ENCODE assay signal across 17 cellular contexts in the genomic region with DNA sequence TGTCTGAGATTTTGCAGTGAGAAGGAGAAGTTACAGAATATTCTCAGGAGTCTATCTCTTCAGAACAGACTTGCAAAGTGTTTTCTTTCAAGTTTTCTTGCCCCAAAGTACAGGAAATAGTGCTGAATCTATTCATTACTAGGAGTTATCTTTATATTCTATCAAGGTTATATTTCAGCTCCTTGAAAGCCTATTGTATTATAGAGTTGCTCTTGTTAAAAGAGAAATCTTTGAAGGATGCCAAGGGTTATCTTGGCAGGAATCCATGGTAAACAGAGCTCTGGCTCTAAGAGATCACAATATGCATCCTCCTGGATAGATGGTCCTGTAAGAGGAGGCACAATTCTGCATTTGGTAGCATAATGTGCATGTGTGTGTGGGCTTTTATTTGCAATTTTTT. TPM values are rescaled to one million over a fixed set of nuclear protein-coding genes. Genes with fewer than 3 reads are reported as not detected.
A peak's percentile ranks its signal among the peaks of the same experiment; 100 is the strongest.
DNase-seq lines count a peak whose midpoint lies in the region; ATAC-seq and TF ChIP-seq lines count a peak whose summit lies in the region.
"Had no signal": no experiment of that assay in that cellular context is flagged by ENCODE, and none has a peak within 500 bp of the region (broad histone marks: within the 10 kb centered on the region; RNA-seq: fewer than 3 reads in every experiment).

No MANE protein-coding gene starts in this region.

- H3K9ac ChIP-seq in neuronal stem cell (ENCODE audit: low read depth, low read length, poor library complexity) = no peak overlapping the region
- H3K9ac ChIP-seq: parathyroid adenoma had no signal

- peaks cover 25% of the 10 kb centered on the region for H3K4me1 Mint-ChIP-seq in central memory CD8-positive, alpha-beta T cell
- peaks cover 35% of the 10 kb centered on the region for H3K4me1 Mint-ChIP-seq in activated T-helper 2 cell treated with anti-CD3 and anti-CD28 coated beads, Interferon-gamma antibody, Interleukin-2, Interleukin-4, amounts not matched to agents 10 μg/mL and 5 μg/mL and 100 μg/mL, durations not matched to agents 14 hours and 24 hours and 36 hours (ENCODE audit: low read depth)

- H2BK15ac ChIP-seq in neuronal stem cell (ENCODE audit: low read length) = no peak overlapping the region

- no peak for TF ChIP-seq CTCF in Peyer's patch (IDR thresholded peaks at IDR 0.05)

- H3K27me3 Mint-ChIP-seq in central memory CD8-positive, alpha-beta T cell = peaks cover 21% of the 10 kb centered on the region
- H3K27me3 Mint-ChIP-seq in activated T-helper 2 cell treated with anti-CD3 and anti-CD28 coated beads, Interferon-gamma antibody, Interleukin-2, Interleukin-4, amounts not matched to agents 10 μg/mL and 5 μg/mL and 100 μg/mL, durations not matched to agents 14 hours and 24 hours and 36 hours (ENCODE audit: low read depth) = peaks cover 29% of the 10 kb centered on the region

- H3K4me3 ChIP-seq in neuronal stem cell (ENCODE audit: low read length in 2 of 2) (no peak overlapping the region), Peyer's patch (no peak overlapping the region)

- H3K4ac ChIP-seq in neuronal stem cell (ENCODE audit: low read length) = no peak overlapping the region

- no peak overlapping the region for H2AK5ac ChIP-seq in neuronal stem cell (ENCODE audit: low read depth, low read length)

- no peak overlapping the region for H3K23ac ChIP-seq in neuronal stem cell (ENCODE audit: low read depth, low read length, poor library complexity)

- no peak overlapping the region for H2BK12ac ChIP-seq in neuronal stem cell (ENCODE audit: low read length)

- no peak for TF ChIP-seq POLR2A in Peyer's patch (IDR thresholded peaks at IDR 0.05)

- no peak overlapping the region for H3K18ac ChIP-seq in neuronal stem cell (ENCODE audit: low read length)

- H3K36me3 ChIP-seq in neuronal stem cell (replicated peaks in 1 of 2; ENCODE audit: control insufficient read depth in 2 of 2, insufficient read depth in 2 of 2, low read length in 2 of 2) (no peaks in the 10 kb centered on the region), Peyer's patch (no peaks in the 10 kb centered on the region)

- H3K9me3 Mint-ChIP-seq in central memory CD8-positive, alpha-beta T cell = peaks cover 6% of the 10 kb centered on the region
- peaks cover 26% of the 10 kb centered on the region for H3K9me3 Mint-ChIP-seq in activated T-helper 2 cell treated with anti-CD3 and anti-CD28 coated beads, Interferon-gamma antibody, Interleukin-2, Interleukin-4, amounts not matched to agents 10 μg/mL and 5 μg/mL and 100 μg/mL, durations not matched to agents 14 hours and 24 hours and 36 hours

- H3K14ac ChIP-seq in neuronal stem cell (ENCODE audit: low read length) = no peak overlapping the region

- peak overlapping the region; percentile 15 for H3K27ac Mint-ChIP-seq in central memory CD8-positive, alpha-beta T cell (ENCODE audit: low read depth)
- H3K27ac Mint-ChIP-seq in activated T-helper 2 cell treated with anti-CD3 and anti-CD28 coated beads, Interferon-gamma antibody, Interleukin-2, Interleukin-4, amounts not matched to agents 10 μg/mL and 5 μg/mL and 100 μg/mL, durations not matched to agents 14 hours and 24 hours and 36 hours = no peak overlapping the region

- H3K79me1 ChIP-seq in neuronal stem cell (ENCODE audit: low read depth, low read length) = no peaks in the 10 kb centered on the region

- no peak overlapping the region for H4K8ac ChIP-seq in neuronal stem cell (ENCODE audit: low read depth, low read length)

- H2BK5ac ChIP-seq in neuronal stem cell (ENCODE audit: low read length) = no peak overlapping the region

- H3K27ac ChIP-seq in neuronal stem cell (replicated peaks; ENCODE audit: low read length) (no peak overlapping the region), Peyer's patch (no peak overlapping the region)
- H3K27ac ChIP-seq: parathyroid adenoma had no signal

- ATAC-seq in GM18907 (IDR thresholded peaks at IDR 0.05; ENCODE audit: unreplicated experiment) = peak; percentile 16
- no peak for ATAC-seq in central memory CD8-positive, alpha-beta T cell (replicated peaks; ENCODE audit: extremely low read depth, poor library complexity, severe bottlenecking)

- intact Hi-C loops in activated T-helper 2 cell treated with anti-CD3 and anti-CD28 coated beads, Interferon-gamma antibody, Interleukin-2, Interleukin-4, amounts not matched to agents 10 μg/mL and 5 μg/mL and 100 μg/mL, durations not matched to agents 14 hours and 24 hours and 36 hours (cut with micrococcal nuclease) = no loop called here

- no peak overlapping the region for H4K91ac ChIP-seq in neuronal stem cell (ENCODE audit: low read depth, low read length, poor library complexity)

- no peak overlapping the region for H2AFZ ChIP-seq in neuronal stem cell (ENCODE audit: low read length)
- H2AFZ ChIP-seq: parathyroid adenoma had no signal

- no peaks in the 10 kb centered on the region for H3K36me3 Mint-ChIP-seq in central memory CD8-positive, alpha-beta T cell (ENCODE audit: insufficient read depth)
- peaks cover 22% of the 10 kb centered on the region for H3K36me3 Mint-ChIP-seq in activated T-helper 2 cell treated with anti-CD3 and anti-CD28 coated beads, Interferon-gamma antibody, Interleukin-2, Interleukin-4, amounts not matched to agents 10 μg/mL and 5 μg/mL and 100 μg/mL, durations not matched to agents 14 hours and 24 hours and 36 hours (ENCODE audit: low read depth)

- H3K27me3 ChIP-seq in neuronal stem cell (ENCODE audit: control insufficient read depth in 3 of 3, insufficient read depth in 3 of 3, low read depth in 1 of 3, low read length in 3 of 3) (no peaks in the 10 kb centered on the region), Peyer's patch (no peaks in the 10 kb centered on the region)

- no peaks in the 10 kb centered on the region for H3K4me1 ChIP-seq in neuronal stem cell (ENCODE audit: control insufficient read depth in 2 of 2, insufficient read depth in 1 of 2, low read depth in 1 of 2, low read length in 2 of 2)
- H3K4me1 ChIP-seq in Peyer's patch = peaks cover 0 to 5% (median 2%) of the 10 kb centered on the region in 4 donors
- H3K4me1 ChIP-seq: parathyroid adenoma had no signal

- H3K4me3 Mint-ChIP-seq in central memory CD8-positive, alpha-beta T cell = peak overlapping the region; percentile 25
- H3K4me3 Mint-ChIP-seq in activated T-helper 2 cell treated with anti-CD3 and anti-CD28 coated beads, Interferon-gamma antibody, Interleukin-2, Interleukin-4, amounts not matched to agents 10 μg/mL and 5 μg/mL and 100 μg/mL, durations not matched to agents 14 hours and 24 hours and 36 hours (ENCODE audit: low read depth) = no peak overlapping the region

- H2BK120ac ChIP-seq in neuronal stem cell (ENCODE audit: low read depth, low read length) = no peak overlapping the region

- peaks cover 0 to 6% of the 10 kb centered on the region in 2 donors for H3K9me3 ChIP-seq in neuronal stem cell (replicated peaks in 1 of 2; ENCODE audit: control insufficient read depth in 2 of 2, insufficient read depth in 1 of 2, low read depth in 1 of 2, low read length in 2 of 2)
- H3K9me3 ChIP-seq in Peyer's patch = peaks cover 0 to 8% (median 0%) of the 10 kb centered on the region in 4 donors

- DNase-seq in DMS79 treated with DMSO at 0.1 percent for 48 hours (lab: John Stamatoyannopoulos, UW) = peak; percentile 3
- DNase-seq in DMS79 (lab: John Stamatoyannopoulos, UW) = no peak
- peak; percentile 16 for DNase-seq in NCI-H2171 (lab: John Stamatoyannopoulos, UW)
- DNase-seq in central memory CD8-positive, alpha-beta T cell (ENCODE audit: low spot score in 2 of 2) = no peak
- no peak for DNase-seq in neuronal stem cell (ENCODE audit: low spot score)
- DNase-seq in activated T-helper 2 cell treated with anti-CD3 and anti-CD28 coated beads, Interferon-gamma antibody, Interleukin-2, Interleukin-4, amounts not matched to agents 10 μg/mL and 5 μg/mL and 100 μg/mL, durations not matched to agents 14 hours and 24 hours and 36 hours (ENCODE audit: low spot score) = no peak
- DNase-seq in Peyer's patch = no peak
- DNase-seq: 8988T; activated effector memory CD4-positive, alpha-beta T cell treated with Interleukin-2 at 50 U/mL for 16 hours; COR-L47; midbrain had no signal

- H3K4me2 ChIP-seq in neuronal stem cell (ENCODE audit: insufficient read depth, low read length, poor library complexity, severe bottlenecking) = no peak overlapping the region

RNA-seq across cellular contexts. Expression of gene SNRPB2, which starts 21.2 kb away (rescaled TPM):
- 149 TPM for polyA plus RNA-seq in neuronal stem cell (2013, experiment 1 of 2)
- 153 TPM for polyA plus RNA-seq in neuronal stem cell (2013, experiment 2 of 2)
- total RNA-seq in activated T-helper 2 cell treated with anti-CD3 and anti-CD28 coated beads, Interferon-gamma antibody, Interleukin-2, Interleukin-4, amounts not matched to agents 10 μg/mL and 5 μg/mL and 100 μg/mL, durations not matched to agents 14 hours and 24 hours and 36 hours = 115 and 125 TPM in 2 replicates
- total RNA-seq in Peyer's patch = 10 to 100 TPM in 3 of 4 donors, 1 to 10 TPM in 1; 9.9 to 24.7 (median 12.8) TPM

RNA-seq across cellular contexts. Expression of gene OTOR, which starts 39.6 kb away (rescaled TPM):
- 0.04 TPM for polyA plus RNA-seq in neuronal stem cell (2013, experiment 1 of 2)
- not detected for polyA plus RNA-seq in neuronal stem cell (2013, experiment 2 of 2)
- not detected in 2 replicates for total RNA-seq in activated T-helper 2 cell treated with anti-CD3 and anti-CD28 coated beads, Interferon-gamma antibody, Interleukin-2, Interleukin-4, amounts not matched to agents 10 μg/mL and 5 μg/mL and 100 μg/mL, durations not matched to agents 14 hours and 24 hours and 36 hours
- not detected for total RNA-seq in Peyer's patch
- total RNA-seq: bronchial epithelial cell, HT-29, NCI-H460, RPMI7951 had no signal

Comparison
In these comparisons a context has a peak if more than half of its experiments do, and no peak if none do; other contexts are left out.
1. DNase-seq: peak in DMS79 treated with DMSO at 0.1 percent for 48 hours (single experiment) and NCI-H2171 (single experiment); none in DMS79 (single experiment), central memory CD8-positive, alpha-beta T cell (0 of 2), neuronal stem cell (single experiment), activated T-helper 2 cell treated with anti-CD3 and anti-CD28 coated beads, Interferon-gamma antibody, Interleukin-2, Interleukin-4, amounts not matched to agents 10 μg/mL and 5 μg/mL and 100 μg/mL, durations not matched to agents 14 hours and 24 hours and 36 hours (single experiment) and Peyer's patch (0 of 3).